ENCODE assay signal across 24 cellular contexts in the genomic region with DNA sequence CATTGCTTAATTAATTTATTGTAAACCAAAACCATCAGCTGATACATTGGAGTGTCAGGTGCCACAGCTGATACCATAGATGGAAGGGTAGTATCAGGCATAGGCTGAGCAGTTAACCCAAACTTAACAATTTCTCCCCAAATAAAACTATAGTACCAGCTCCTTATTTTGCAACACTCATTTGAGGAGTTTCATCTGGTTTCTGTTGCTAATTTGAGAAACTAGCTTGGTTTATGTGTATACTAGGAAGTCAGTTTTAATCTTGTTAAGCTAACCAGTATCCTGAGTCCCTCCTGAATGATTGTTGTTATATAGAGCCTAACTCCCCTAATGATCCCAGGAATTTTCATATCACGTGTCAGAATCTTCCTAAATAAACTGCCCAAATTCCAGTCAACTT. TPM values are rescaled to one million over a fixed set of nuclear protein-coding genes. Genes with fewer than 3 reads are reported as not detected.
A peak's percentile ranks its signal among the peaks of the same experiment; 100 is the strongest.
DNase-seq lines count a peak whose midpoint lies in the region; ATAC-seq and TF ChIP-seq lines count a peak whose summit lies in the region.
"Had no signal": no experiment of that assay in that cellular context is flagged by ENCODE, and none has a peak within 500 bp of the region (broad histone marks: within the 10 kb centered on the region; RNA-seq: fewer than 3 reads in every experiment).

No MANE protein-coding gene starts in this region.

- POLR2A ChIA-PET in activated CD4-positive, alpha-beta T cell treated with anti-CD3 and anti-CD28 coated beads for 36 hours (lab: Charles Lee), result interaction anchor here (2.4 kb wide), 1 partner anchor 12 kb away, joined by 8 read pairs; the partner anchor contains the start of gene DCAF16
- POLR2A ChIA-PET in activated CD4-positive, alpha-beta T cell treated with anti-CD3 and anti-CD28 coated beads, Interleukin-2, amount 10 ng/mL, durations not matched to agents 7 days and 5 days (lab: Charles Lee), result no interaction called here

- no peak overlapping the region for H3K4me3 Mint-ChIP-seq in activated CD4-positive, alpha-beta T cell treated with anti-CD3 and anti-CD28 coated beads for 36 hours
- H3K4me3 Mint-ChIP-seq in activated CD4-positive, alpha-beta T cell treated with anti-CD3 and anti-CD28 coated beads, Interleukin-2, amount 10 ng/mL, durations not matched to agents 7 days and 5 days, result no peak overlapping the region
- no peak overlapping the region for H3K4me3 Mint-ChIP-seq in T-helper 17 cell
- H3K4me3 Mint-ChIP-seq: CD14-positive monocyte, HFFc6 had no signal

- no peaks in the 10 kb centered on the region for H3K27me3 ChIP-seq in DND-41 (ENCODE audit: insufficient read depth, low read length, poor library complexity)

- ATAC-seq in activated CD4-positive, alpha-beta T cell treated with anti-CD3 and anti-CD28 coated beads for 36 hours, result peak; percentile 47
- 0 out of 3 replicates have a peak, but pooled peaks have one; percentile 17 for ATAC-seq in DND-41 (ENCODE audit: insufficient read depth, low read depth)
- peak; percentile 54 for ATAC-seq in GM19351 (IDR thresholded peaks at IDR 0.05; ENCODE audit: unreplicated experiment)
- no peak for ATAC-seq in T-helper 17 cell
- no peak for ATAC-seq in GM19397 (IDR thresholded peaks at IDR 0.05; ENCODE audit: unreplicated experiment)
- ATAC-seq: PC-3 had no signal

- H3K36me3 ChIP-seq in DND-41 (ENCODE audit: insufficient read depth, low read length), result peaks cover 51% of the 10 kb centered on the region

- H3K9me3 ChIP-seq in DND-41 (ENCODE audit: insufficient read depth, low read length, severe bottlenecking) (no peaks in the 10 kb centered on the region), T-helper 17 cell (ENCODE audit: control insufficient read depth, low read length, poor library complexity, severe bottlenecking) (no peaks in the 10 kb centered on the region)
- H3K9me3 ChIP-seq: SK-N-SH had no signal

- H3K4me1 Mint-ChIP-seq in activated CD4-positive, alpha-beta T cell treated with anti-CD3 and anti-CD28 coated beads for 36 hours, result peaks cover 5% of the 10 kb centered on the region
- peaks cover 4% of the 10 kb centered on the region for H3K4me1 Mint-ChIP-seq in activated CD4-positive, alpha-beta T cell treated with anti-CD3 and anti-CD28 coated beads, Interleukin-2, amount 10 ng/mL, durations not matched to agents 7 days and 5 days
- peaks cover 7% of the 10 kb centered on the region for H3K4me1 Mint-ChIP-seq in T-helper 17 cell
- H3K4me1 Mint-ChIP-seq: CD14-positive monocyte had no signal

- H3K79me2 ChIP-seq in DND-41 (ENCODE audit: insufficient read depth, low read length), result peaks cover 15% of the 10 kb centered on the region

- no peak overlapping the region for H3K9ac ChIP-seq in DND-41 (ENCODE audit: low read depth, low read length)
- H3K9ac ChIP-seq: SK-N-SH had no signal

- H3K4me2 ChIP-seq in DND-41 (ENCODE audit: insufficient read depth, low read length), result no peak overlapping the region
- H3K4me2 ChIP-seq: SK-N-SH had no signal

- H2AFZ ChIP-seq in DND-41 (ENCODE audit: low read depth, low read length), result no peak overlapping the region

- CTCF ChIA-PET in activated CD4-positive, alpha-beta T cell treated with anti-CD3 and anti-CD28 coated beads for 36 hours (lab: Charles Lee), result interaction anchor here (0.9 to 4.3 kb wide), 4 partner anchors 11 to 241 kb away, joined by 3 to 18 read pairs (median 4); partner anchors contain the start of genes DCAF16 and NCAPG
- CTCF ChIA-PET in activated CD4-positive, alpha-beta T cell treated with anti-CD3 and anti-CD28 coated beads, Interleukin-2, amount 10 ng/mL, durations not matched to agents 7 days and 5 days (lab: Charles Lee), result interaction anchor here (1.1 to 1.3 kb wide), 2 partner anchors 13 to 25 kb away, joined by 3 to 6 read pairs; partner anchors contain the start of genes DCAF16 and NCAPG

- no peak overlapping the region for H3K27ac ChIP-seq in DND-41 (ENCODE audit: low read length)

- DNase-seq in activated CD4-positive, alpha-beta T cell treated with anti-CD3 and anti-CD28 coated beads for 36 hours, result no peak
- no peak for DNase-seq in activated CD4-positive, alpha-beta T cell treated with anti-CD3 and anti-CD28 coated beads, Interleukin-2, amount 10 ng/mL, durations not matched to agents 7 days and 5 days
- no peak for DNase-seq in DND-41
- DNase-seq in T-helper 17 cell, result no peak
- no peak for DNase-seq in foreskin melanocyte
- no peak for DNase-seq in NCI-H1048 (lab: John Stamatoyannopoulos, UW)
- DNase-seq: 8988T, DMS79, H7, HFFc6, MM.1S, NCI-H1417, NCI-H187, NCI-H226, NCI-H524, NCI-H82, PC-3, RPMI8226, SHP77 treated with DMSO at 0.1 percent for 48 hours, SK-N-SH had no signal

- H3K27me3 Mint-ChIP-seq in activated CD4-positive, alpha-beta T cell treated with anti-CD3 and anti-CD28 coated beads for 36 hours, result no peaks in the 10 kb centered on the region
- H3K27me3 Mint-ChIP-seq in activated CD4-positive, alpha-beta T cell treated with anti-CD3 and anti-CD28 coated beads, Interleukin-2, amount 10 ng/mL, durations not matched to agents 7 days and 5 days, result no peaks in the 10 kb centered on the region
- no peaks in the 10 kb centered on the region for H3K27me3 Mint-ChIP-seq in T-helper 17 cell

- H3K9me3 Mint-ChIP-seq in activated CD4-positive, alpha-beta T cell treated with anti-CD3 and anti-CD28 coated beads for 36 hours (ENCODE audit: low read depth), result no peaks in the 10 kb centered on the region
- H3K9me3 Mint-ChIP-seq in activated CD4-positive, alpha-beta T cell treated with anti-CD3 and anti-CD28 coated beads, Interleukin-2, amount 10 ng/mL, durations not matched to agents 7 days and 5 days, result no peaks in the 10 kb centered on the region
- H3K9me3 Mint-ChIP-seq: HFFc6 had no signal

- peaks cover 8% of the 10 kb centered on the region; the same call in 1 of the 2 replicates for H4K20me1 ChIP-seq in DND-41 (ENCODE audit: insufficient read depth, low read length)

- H3K4me1 ChIP-seq in DND-41 (ENCODE audit: insufficient read depth, low read length), result no peaks in the 10 kb centered on the region

- no peak overlapping the region for H3K4me3 ChIP-seq in DND-41 (ENCODE audit: low read depth in 1 of 2, low read length in 2 of 2)

- no peak overlapping the region for H3K27ac Mint-ChIP-seq in activated CD4-positive, alpha-beta T cell treated with anti-CD3 and anti-CD28 coated beads for 36 hours
- no peak overlapping the region for H3K27ac Mint-ChIP-seq in activated CD4-positive, alpha-beta T cell treated with anti-CD3 and anti-CD28 coated beads, Interleukin-2, amount 10 ng/mL, durations not matched to agents 7 days and 5 days
- peak overlapping the region; percentile 3 for H3K27ac Mint-ChIP-seq in T-helper 17 cell
- H3K27ac Mint-ChIP-seq: CD14-positive monocyte, HFFc6 had no signal

- no peak for TF ChIP-seq CTCF in DND-41 (IDR thresholded peaks at IDR 0.05; ENCODE audit: borderline replicate concordance, extremely low read depth, low read length, poor library complexity, severe bottlenecking)

- intact Hi-C loops in activated CD4-positive, alpha-beta T cell treated with anti-CD3 and anti-CD28 coated beads for 36 hours (cut with DNase I, micrococcal nuclease), result no loop called here

- H3K36me3 Mint-ChIP-seq in activated CD4-positive, alpha-beta T cell treated with anti-CD3 and anti-CD28 coated beads for 36 hours (ENCODE audit: low read depth), result peaks cover 30% of the 10 kb centered on the region
- H3K36me3 Mint-ChIP-seq in activated CD4-positive, alpha-beta T cell treated with anti-CD3 and anti-CD28 coated beads, Interleukin-2, amount 10 ng/mL, durations not matched to agents 7 days and 5 days (ENCODE audit: low read depth), result peaks cover 54% of the 10 kb centered on the region
- peaks cover 2% of the 10 kb centered on the region for H3K36me3 Mint-ChIP-seq in T-helper 17 cell (ENCODE audit: low read depth)

RNA-seq across cellular contexts. Expression of gene DCAF16, which starts 12.7 kb away (rescaled TPM):
- total RNA-seq in activated CD4-positive, alpha-beta T cell treated with anti-CD3 and anti-CD28 coated beads for 36 hours, result 10 to 100 TPM; 40.3 to 47.5 TPM
- 10 to 100 TPM; 50.9 to 53.6 TPM for total RNA-seq in activated CD4-positive, alpha-beta T cell treated with anti-CD3 and anti-CD28 coated beads, Interleukin-2, amount 10 ng/mL, durations not matched to agents 7 days and 5 days
- total RNA-seq in T-helper 17 cell, result 10 to 100 TPM; 71.6 to 74.1 TPM

RNA-seq across cellular contexts. Expression of gene NCAPG, which starts 13.0 kb away (rescaled TPM):
- 10 to 100 TPM; 73.8 to 82.8 TPM for total RNA-seq in activated CD4-positive, alpha-beta T cell treated with anti-CD3 and anti-CD28 coated beads for 36 hours
- 100 to 1,000 TPM in 1 of 2 experiments, 10 to 100 TPM in 1; 93.8 to 102 TPM for total RNA-seq in activated CD4-positive, alpha-beta T cell treated with anti-CD3 and anti-CD28 coated beads, Interleukin-2, amount 10 ng/mL, durations not matched to agents 7 days and 5 days
- 1 to 10 TPM in 1 of 2 donors, under 1 TPM in 1; 0.35 to 1.2 TPM for total RNA-seq in T-helper 17 cell

RNA-seq across cellular contexts. Expression of gene FAM184B, which starts 16.4 kb away (rescaled TPM):
- under 1 TPM in 1 of 2 experiments, not detected in 1; 0.04 TPM for total RNA-seq in activated CD4-positive, alpha-beta T cell treated with anti-CD3 and anti-CD28 coated beads for 36 hours
- not detected for total RNA-seq in activated CD4-positive, alpha-beta T cell treated with anti-CD3 and anti-CD28 coated beads, Interleukin-2, amount 10 ng/mL, durations not matched to agents 7 days and 5 days
- total RNA-seq in T-helper 17 cell, result not detected
- total RNA-seq: H7, LHCN-M2 had no signal

Comparison
In these comparisons a context has a peak if more than half of its experiments do, and no peak if none do; other contexts are left out.
1. ATAC-seq: peak in activated CD4-positive, alpha-beta T cell treated with anti-CD3 and anti-CD28 coated beads for 36 hours (single experiment), DND-41 (single experiment) and GM19351 (single experiment); none in T-helper 17 cell (single experiment) and GM19397 (single experiment).
2. RNA of gene NCAPG, which starts 13.0 kb away (total RNA-seq): 93.8 to 102 TPM in activated CD4-positive, alpha-beta T cell treated with anti-CD3 and anti-CD28 coated beads, Interleukin-2, amount 10 ng/mL, durations not matched to agents 7 days and 5 days and 73.8 to 82.8 TPM in activated CD4-positive, alpha-beta T cell treated with anti-CD3 and anti-CD28 coated beads for 36 hours; 0.35 to 1.2 TPM in T-helper 17 cell; every median in the first group is over 10 times any median in the second.